Comparison of ENCODE assay signal across 8 cellular contexts in genomic region chr16:68238029-68238345, GRCh38. TPM values are rescaled to one million over a fixed set of nuclear protein-coding genes. Genes with fewer than 3 reads are reported as not detected.
DNase-seq lines count a peak whose midpoint lies in the region; ATAC-seq, FAIRE-seq and TF ChIP-seq lines count a peak whose summit lies in the region.

No MANE protein-coding gene starts in this region.

- H3K9me3 ChIP-seq in heart right ventricle (no peaks in the 10 kb centered on the region), astrocyte (ENCODE audit: insufficient read depth, low read depth, low read length) (no peaks in the 10 kb centered on the region), lower lobe of right lung (no peaks in the 10 kb centered on the region)

- 15 to 18% methylated on average over 20 of the region's 20 CpGs for WGBS in heart right ventricle, 2 donors

- H2AFZ ChIP-seq in astrocyte (ENCODE audit: low read depth, low read length): peak overlapping the region; percentile 83

- TF ChIP-seq POLR2A in GM12891 (IDR thresholded peaks at IDR 0.05; ENCODE audit: low read depth, low read length): no peak

- no peak for DNase-seq in heart right ventricle
- DNase-seq in left cardiac atrium: no peak
- DNase-seq in astrocyte (ENCODE audit: low read depth): no peak
- DNase-seq in lower lobe of right lung: no peak
- DNase-seq in iPS-NIHi7 (ENCODE audit: extremely low spot score): no peak
- no peak for DNase-seq in urothelium cell line (ENCODE audit: low spot score)
- DNase-seq in GM12891 (ENCODE audit: insufficient read length, low spot score): no peak
- no peak for DNase-seq in NCI-H1048 (lab: John Stamatoyannopoulos, UW)

- H3K9me3 Mint-ChIP-seq in astrocyte (ENCODE audit: unreplicated experiment): no peaks in the 10 kb centered on the region

- H3K27ac Mint-ChIP-seq in astrocyte (ENCODE audit: unreplicated experiment): peak overlapping the region; percentile 98

- no peaks in the 10 kb centered on the region for H3K36me3 Mint-ChIP-seq in astrocyte (ENCODE audit: low read depth, unreplicated experiment)

- no peak for FAIRE-seq in astrocyte (lab: Jason Lieb, UNC)
- FAIRE-seq in urothelium cell line (lab: Jason Lieb, UNC): no peak
- no peak for FAIRE-seq in GM12891 (lab: Jason Lieb, UNC)

- TF ChIP-seq CTCF in heart right ventricle (IDR thresholded peaks at IDR 0.05) (no peak), astrocyte (IDR thresholded peaks at IDR 0.05; ENCODE audit: insufficient read depth, low read depth, low read length) (no peak), lower lobe of right lung (IDR thresholded peaks at IDR 0.05) (no peak)

- H3K27me3 Mint-ChIP-seq in astrocyte (ENCODE audit: low read depth, unreplicated experiment): peaks cover 4% of the 10 kb centered on the region

- peaks cover 4% of the 10 kb centered on the region for H3K4me1 Mint-ChIP-seq in astrocyte (ENCODE audit: low read depth, unreplicated experiment)

- H3K4me2 ChIP-seq in astrocyte (ENCODE audit: low read length): peak overlapping the region; percentile 84

- peak overlapping the region; percentile 77 for H3K9ac ChIP-seq in astrocyte (ENCODE audit: low read length)

- intact Hi-C loops in heart right ventricle (cut with DNase I) (loop anchor here in 3 of 10 donors (10.0 kb wide), 2 partner anchors 153 to 243 kb away; partner anchors contain the start of genes DPEP2 (in 2 of the 3) and NFATC3 (in 1 of the 3)), left cardiac atrium (cut with DNase I) (no loop called here), lower lobe of right lung (cut with DNase I) (no loop called here)

- H3K27ac ChIP-seq in heart right ventricle (peak overlapping the region; percentile 49 to 94 (median 88)), astrocyte (ENCODE audit: low read depth, low read length) (peak overlapping the region; percentile 79), lower lobe of right lung (peak overlapping the region; percentile 94)

- H3K4me1 ChIP-seq in heart right ventricle (peaks cover 9 to 47% (median 30%) of the 10 kb centered on the region in 9 donors), astrocyte (ENCODE audit: insufficient read depth, low read length) (peaks cover 22% of the 10 kb centered on the region), lower lobe of right lung (peaks cover 40% of the 10 kb centered on the region)

- no peaks in the 10 kb centered on the region for H4K20me1 ChIP-seq in astrocyte (ENCODE audit: insufficient read depth, low read length)

- H3K79me2 ChIP-seq in astrocyte (ENCODE audit: insufficient read depth, low read length): no peaks in the 10 kb centered on the region

- H3K27me3 ChIP-seq in heart right ventricle (peaks cover 0 to 16% (median 0%) of the 10 kb centered on the region in 7 donors), astrocyte (ENCODE audit: insufficient read depth, low read length) (peaks cover 15% of the 10 kb centered on the region), lower lobe of right lung (ENCODE audit: low read depth) (no peaks in the 10 kb centered on the region)

- H3K36me3 ChIP-seq in heart right ventricle: no peaks in the 10 kb centered on the region
- no peaks in the 10 kb centered on the region for H3K36me3 ChIP-seq in astrocyte (ENCODE audit: insufficient read depth, low read length)
- H3K36me3 ChIP-seq in lower lobe of right lung: peaks cover 1% of the 10 kb centered on the region

- ATAC-seq in heart right ventricle (peak in 1 of 8 donors; percentile 4), left cardiac atrium (no peak), lower lobe of right lung (no peak)

- H3K4me3 ChIP-seq in heart right ventricle: peak overlapping the region; percentile 20 to 67 (median 60)
- peak overlapping the region; percentile 51 for H3K4me3 ChIP-seq in astrocyte (ENCODE audit: insufficient read depth, low read depth, low read length)
- peak overlapping the region; percentile 78 for H3K4me3 ChIP-seq in lower lobe of right lung

- peak overlapping the region; percentile 74 for H3K4me3 Mint-ChIP-seq in astrocyte (ENCODE audit: unreplicated experiment)

TF ChIP-seq in GM12891, 5 proteins besides CTCF, POLR2A, EP300 and RAD21:
- TF ChIP-seq POLR2AphosphoS5 (IDR thresholded peaks at IDR 0.05; ENCODE audit: low read depth, low read length): no peak

RNA-seq across cellular contexts. Expression of gene ESRP2, which starts 2.1 kb away (rescaled TPM):
- total RNA-seq in heart right ventricle: 1 to 10 TPM in 1 of 10 donors, under 1 TPM in 9; 0.07 to 1.0 (median 0.44) TPM
- under 1 TPM; 0.25 to 0.66 TPM for polyA plus RNA-seq in heart right ventricle
- under 1 TPM; 0.32 to 0.42 TPM for total RNA-seq in left cardiac atrium
- total RNA-seq in astrocyte: 2.5 and 5.1 TPM in 2 replicates
- total RNA-seq in lower lobe of right lung: 64.5 TPM
- 0.12 TPM for polyA plus RNA-seq in GM12891 (2012; ENCODE audit: low read depth, missing spikeins)

RNA-seq across cellular contexts. Expression of gene PLA2G15, which starts 7.2 kb away (rescaled TPM):
- total RNA-seq in heart right ventricle: 10 to 100 TPM; 31.0 to 62.1 (median 44.0) TPM
- 10 to 100 TPM; 33.1 to 33.7 TPM for polyA plus RNA-seq in heart right ventricle
- total RNA-seq in left cardiac atrium: 10 to 100 TPM; 20.5 to 27.4 TPM
- 25.0 and 26.8 TPM in 2 replicates for total RNA-seq in astrocyte
- 45.1 TPM for total RNA-seq in lower lobe of right lung
- 6.5 TPM for polyA plus RNA-seq in GM12891 (2012; ENCODE audit: low read depth, missing spikeins)

RNA-seq across cellular contexts. Expression of gene SLC7A6, which starts 26.3 kb away (rescaled TPM):
- total RNA-seq in heart right ventricle (10 to 100 TPM; 28.4 to 59.2 (median 42.4) TPM), left cardiac atrium (10 to 100 TPM; 33.0 to 51.6 TPM), astrocyte (66.3 and 71.9 TPM in 2 replicates), lower lobe of right lung (47.1 TPM)
- 10 to 100 TPM; 22.6 to 85.6 TPM for polyA plus RNA-seq in heart right ventricle
- polyA plus RNA-seq in GM12891 (2012; ENCODE audit: low read depth, missing spikeins): 27.0 TPM

Comparison
In these comparisons a context has a peak if more than half of its experiments do, and no peak if none do; other contexts are left out.
1. RNA of gene ESRP2, which starts 2.1 kb away (total RNA-seq): 64.5 TPM in lower lobe of right lung (single experiment); 2.5 to 5.1 TPM in astrocyte, 0.07 to 1.0 TPM in heart right ventricle and 0.32 to 0.42 TPM in left cardiac atrium; every median in the first group is over 10 times any median in the second.
2. Peak in every context shown above with its lines, with median percentiles within 50 percentile points of each other: H3K27ac ChIP-seq and H3K4me3 ChIP-seq.